ENCODE assay signal across 9 cellular contexts in the genomic region with DNA sequence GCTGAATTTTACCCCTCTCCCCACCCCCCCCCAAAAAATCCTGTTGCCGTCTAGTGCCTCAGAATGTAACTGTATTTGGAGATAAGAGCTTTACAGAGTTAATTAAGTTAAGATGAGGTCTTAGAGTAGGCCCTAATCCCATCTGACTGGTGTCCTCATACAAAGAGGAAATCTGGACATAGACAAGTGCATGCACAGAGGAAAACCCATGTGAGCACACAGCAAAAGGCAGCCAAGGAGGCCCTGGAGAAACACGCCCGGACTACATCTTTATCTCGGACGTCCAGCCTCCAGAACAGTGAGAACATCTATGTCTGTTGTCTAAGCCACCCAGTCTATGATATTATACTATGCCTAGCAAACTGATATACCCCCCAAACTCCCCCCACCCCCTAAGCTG.
A peak's percentile ranks its signal among the peaks of the same experiment; 100 is the strongest.
DNase-seq lines count a peak whose midpoint lies in the region; ATAC-seq and TF ChIP-seq lines count a peak whose summit lies in the region.
"Had no signal": no experiment of that assay in that cellular context is flagged by ENCODE, and none has a peak within 500 bp of the region (broad histone marks: within the 10 kb centered on the region; RNA-seq: fewer than 3 reads in every experiment).

No MANE protein-coding gene starts in this region.

- no peaks in the 10 kb centered on the region for H3K9me3 ChIP-seq in body of pancreas
- no peaks in the 10 kb centered on the region for H3K9me3 ChIP-seq in thyroid gland
- H3K9me3 ChIP-seq: SJSA1 had no signal

- H3K27me3 ChIP-seq in body of pancreas = no peaks in the 10 kb centered on the region
- H3K27me3 ChIP-seq in thyroid gland = no peaks in the 10 kb centered on the region
- H3K27me3 ChIP-seq in GM23338 (ENCODE audit: insufficient read depth) = 0 out of 2 replicates have a peak, but pooled peaks cover 9% of the 10 kb centered on the region
- H3K27me3 ChIP-seq: SJSA1 had no signal

- H3K27ac ChIP-seq in body of pancreas (peak overlapping the region; percentile 75 to 91 (median 82)), thyroid gland (peak overlapping the region; percentile 43 to 84 (median 79)), GM23338 (ENCODE audit: low read depth) (no peak overlapping the region)
- H3K27ac ChIP-seq: SJSA1 had no signal

- WGBS in body of pancreas, 2 donors = 49 to 53% methylated on average over 5 of the region's 5 CpGs
- 72 to 79% methylated on average over 5 of the region's 5 CpGs for WGBS in thyroid gland, 2 donors

- H3K9me3 Mint-ChIP-seq in T-helper 2 cell treated with Interferon-gamma antibody and Interleukin-4, amounts not matched to agents 5 μg/mL and 100 μg/mL, for 36 hours = no peaks in the 10 kb centered on the region
- H3K9me3 Mint-ChIP-seq in memory B cell (no peaks in the 10 kb centered on the region), GM23338 (no peaks in the 10 kb centered on the region; the same call in 1 of the 3 replicates)

- H3K79me2 ChIP-seq in GM23338 (replicated peaks; ENCODE audit: insufficient read depth) = no peaks in the 10 kb centered on the region

- no peaks in the 10 kb centered on the region for H3K36me3 Mint-ChIP-seq in T-helper 2 cell treated with Interferon-gamma antibody and Interleukin-4, amounts not matched to agents 5 μg/mL and 100 μg/mL, for 36 hours (ENCODE audit: low read depth)
- H3K36me3 Mint-ChIP-seq in memory B cell = no peaks in the 10 kb centered on the region
- no peaks in the 10 kb centered on the region; the same call in 2 of the 3 replicates for H3K36me3 Mint-ChIP-seq in GM23338 (ENCODE audit: low read depth)

- DNase-seq in T-helper 2 cell treated with Interferon-gamma antibody and Interleukin-4, amounts not matched to agents 5 μg/mL and 100 μg/mL, for 36 hours (ENCODE audit: low spot score) = no peak
- DNase-seq in T-helper 2 cell = no peak
- DNase-seq in body of pancreas = no peak
- DNase-seq in memory B cell (ENCODE audit: low spot score in 2 of 2) = no peak
- DNase-seq in thyroid gland = no peak
- no peak for DNase-seq in GM23338 (ENCODE audit: low spot score)
- DNase-seq in NCI-H748 (lab: John Stamatoyannopoulos, UW; ENCODE audit: unreplicated experiment) = no peak

- H3K4me3 ChIP-seq in body of pancreas (no peak overlapping the region), thyroid gland (replicated peaks in 1 of 3) (no peak overlapping the region), GM23338 (no peak overlapping the region)
- H3K4me3 ChIP-seq: SJSA1 had no signal

- H3K4me1 ChIP-seq in body of pancreas (peaks cover 39% of the 10 kb centered on the region), thyroid gland (peaks cover 16 to 21% of the 10 kb centered on the region in 2 donors), GM23338 (ENCODE audit: insufficient read depth) (peaks cover 11% of the 10 kb centered on the region)

- no peak for TF ChIP-seq CTCF in body of pancreas (IDR thresholded peaks at IDR 0.05)
- TF ChIP-seq CTCF in thyroid gland (IDR thresholded peaks at IDR 0.05) = no peak
- TF ChIP-seq CTCF in GM23338 (conservative IDR thresholded peaks at IDR 0.05; ENCODE audit: low read depth in 2 of 2) = no peak

- H3K4me3 Mint-ChIP-seq in T-helper 2 cell treated with Interferon-gamma antibody and Interleukin-4, amounts not matched to agents 5 μg/mL and 100 μg/mL, for 36 hours = peak overlapping the region; percentile 60
- peak overlapping the region; percentile 85 for H3K4me3 Mint-ChIP-seq in memory B cell
- H3K4me3 Mint-ChIP-seq in GM23338 = no peak overlapping the region

- peaks cover 20% of the 10 kb centered on the region for H3K4me1 Mint-ChIP-seq in T-helper 2 cell treated with Interferon-gamma antibody and Interleukin-4, amounts not matched to agents 5 μg/mL and 100 μg/mL, for 36 hours (ENCODE audit: low read depth)
- H3K4me1 Mint-ChIP-seq in memory B cell (peaks cover 7% of the 10 kb centered on the region), GM23338 (peaks cover 45% of the 10 kb centered on the region)

- H3K4me2 ChIP-seq in GM23338 = no peak overlapping the region; the same call in 1 of the 2 replicates

- no peak overlapping the region; the same call in 1 of the 2 replicates for H2AFZ ChIP-seq in GM23338

- no peaks in the 10 kb centered on the region for H3K9me2 ChIP-seq in GM23338 (ENCODE audit: insufficient read depth)

- H3K27me3 Mint-ChIP-seq in T-helper 2 cell treated with Interferon-gamma antibody and Interleukin-4, amounts not matched to agents 5 μg/mL and 100 μg/mL, for 36 hours (ENCODE audit: low read depth) = peaks cover 9% of the 10 kb centered on the region
- H3K27me3 Mint-ChIP-seq in memory B cell (peaks cover 6% of the 10 kb centered on the region), GM23338 (ENCODE audit: insufficient read depth, low read depth, poor library complexity) (peaks cover 20% of the 10 kb centered on the region)

- intact Hi-C loops in body of pancreas (cut with DNase I) (loop anchor here (5.0 to 10.0 kb wide), 2 partner anchors 336 to 599 kb away; no protein-coding TSS in a partner anchor), thyroid gland (cut with DNase I) (loop anchor here (5.0 to 10.0 kb wide), 4 partner anchors 259 to 601 kb away; a partner anchor contains a TSS)

- H4K20me1 ChIP-seq in GM23338 (replicated peaks; ENCODE audit: insufficient read depth) = no peaks in the 10 kb centered on the region; the same call in 1 of the 2 replicates

- no peak overlapping the region for H3K27ac Mint-ChIP-seq in T-helper 2 cell treated with Interferon-gamma antibody and Interleukin-4, amounts not matched to agents 5 μg/mL and 100 μg/mL, for 36 hours
- no peak overlapping the region for H3K27ac Mint-ChIP-seq in memory B cell
- no peak overlapping the region for H3K27ac Mint-ChIP-seq in GM23338

- H3K36me3 ChIP-seq in body of pancreas (replicated peaks in 1 of 2; ENCODE audit: insufficient read depth in 1 of 2, low read depth in 2 of 2) = no peaks in the 10 kb centered on the region
- H3K36me3 ChIP-seq in thyroid gland = no peaks in the 10 kb centered on the region
- H3K36me3 ChIP-seq in GM23338 (ENCODE audit: insufficient read depth) = no peaks in the 10 kb centered on the region
- H3K36me3 ChIP-seq: SJSA1 had no signal

- TF ChIP-seq POLR2A in body of pancreas (IDR thresholded peaks at IDR 0.05) = no peak
- TF ChIP-seq POLR2A in thyroid gland (IDR thresholded peaks at IDR 0.05) = no peak
- no peak for TF ChIP-seq POLR2A in GM18505 (IDR thresholded peaks at IDR 0.05; ENCODE audit: borderline replicate concordance, extremely low read depth, insufficient read depth, insufficient read length)

- ATAC-seq in body of pancreas (no peak), memory B cell (ENCODE audit: low read depth) (no peak), GM18505 (IDR thresholded peaks at IDR 0.05; ENCODE audit: unreplicated experiment) (no peak), GM23338 (no peak)

- no peaks in the 10 kb centered on the region for H3F3A ChIP-seq in GM23338 (replicated peaks; ENCODE audit: low read depth)

TF ChIP-seq in GM23338, 12 proteins besides CTCF, POLR2A, EP300 and RAD21:
- TF ChIP-seq EZH2phosphoT487 (IDR thresholded peaks at IDR 0.05; ENCODE audit: unreplicated experiment) (no peak), ZNF114 (CRISPR knock-in tag; IDR thresholded peaks at IDR 0.05) (no peak), POLR2AphosphoS5 (IDR thresholded peaks at IDR 0.05; ENCODE audit: low read depth) (no peak), NANOG (IDR thresholded peaks at IDR 0.05; ENCODE audit: borderline replicate concordance) (no peak)
- TF ChIP-seq, protein P1, sequence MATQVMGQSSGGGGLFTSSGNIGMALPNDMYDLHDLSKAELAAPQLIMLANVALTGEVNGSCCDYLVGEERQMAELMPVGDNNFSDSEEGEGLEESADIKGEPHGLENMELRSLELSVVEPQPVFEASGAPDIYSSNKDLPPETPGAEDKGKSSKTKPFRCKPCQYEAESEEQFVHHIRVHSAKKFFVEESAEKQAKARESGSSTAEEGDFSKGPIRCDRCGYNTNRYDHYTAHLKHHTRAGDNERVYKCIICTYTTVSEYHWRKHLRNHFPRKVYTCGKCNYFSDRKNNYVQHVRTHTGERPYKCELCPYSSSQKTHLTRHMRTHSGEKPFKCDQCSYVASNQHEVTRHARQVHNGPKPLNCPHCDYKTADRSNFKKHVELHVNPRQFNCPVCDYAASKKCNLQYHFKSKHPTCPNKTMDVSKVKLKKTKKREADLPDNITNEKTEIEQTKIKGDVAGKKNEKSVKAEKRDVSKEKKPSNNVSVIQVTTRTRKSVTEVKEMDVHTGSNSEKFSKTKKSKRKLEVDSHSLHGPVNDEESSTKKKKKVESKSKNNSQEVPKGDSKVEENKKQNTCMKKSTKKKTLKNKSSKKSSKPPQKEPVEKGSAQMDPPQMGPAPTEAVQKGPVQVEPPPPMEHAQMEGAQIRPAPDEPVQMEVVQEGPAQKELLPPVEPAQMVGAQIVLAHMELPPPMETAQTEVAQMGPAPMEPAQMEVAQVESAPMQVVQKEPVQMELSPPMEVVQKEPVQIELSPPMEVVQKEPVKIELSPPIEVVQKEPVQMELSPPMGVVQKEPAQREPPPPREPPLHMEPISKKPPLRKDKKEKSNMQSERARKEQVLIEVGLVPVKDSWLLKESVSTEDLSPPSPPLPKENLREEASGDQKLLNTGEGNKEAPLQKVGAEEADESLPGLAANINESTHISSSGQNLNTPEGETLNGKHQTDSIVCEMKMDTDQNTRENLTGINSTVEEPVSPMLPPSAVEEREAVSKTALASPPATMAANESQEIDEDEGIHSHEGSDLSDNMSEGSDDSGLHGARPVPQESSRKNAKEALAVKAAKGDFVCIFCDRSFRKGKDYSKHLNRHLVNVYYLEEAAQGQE (IDR thresholded peaks at IDR 0.05; ENCODE audit: unreplicated experiment) = no peak
TF ChIP-seq in GM23338: peak in this region for 0.
